ENCODE assay signal across 22 cellular contexts in the genomic region with DNA sequence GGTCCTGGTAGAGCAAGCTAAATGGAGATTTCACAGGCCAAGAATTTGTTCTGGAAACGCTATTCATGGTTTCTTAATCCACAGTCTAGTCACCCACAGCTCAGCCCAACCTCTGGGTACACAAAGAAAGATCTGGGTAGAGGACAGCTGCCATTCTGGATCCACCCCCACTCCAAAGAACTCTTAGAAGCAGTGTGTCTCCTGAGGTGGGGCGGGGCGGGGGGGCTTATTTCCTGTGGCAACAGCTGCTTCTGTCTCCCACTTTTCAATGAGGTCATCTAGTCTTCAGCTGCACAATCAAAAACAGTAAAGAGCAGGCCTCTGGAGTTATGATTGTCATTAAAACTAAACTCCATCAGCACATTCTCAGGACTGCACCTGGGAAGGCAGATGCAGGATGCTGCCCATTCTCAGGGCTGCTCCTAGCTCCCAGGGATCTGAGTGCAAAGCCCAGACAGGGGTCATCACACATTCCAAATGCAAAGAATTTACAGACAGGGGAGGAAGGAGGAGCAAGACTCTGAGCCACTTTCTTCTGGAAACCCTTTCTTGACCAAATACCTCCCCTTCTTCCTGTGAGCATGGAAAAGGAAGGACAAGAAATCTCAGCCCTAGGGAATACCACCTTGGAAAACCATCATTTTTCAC.
DNase-seq lines count a peak whose midpoint lies in the region; ATAC-seq and TF ChIP-seq lines count a peak whose summit lies in the region.
"Had no signal": no experiment of that assay in that cellular context is flagged by ENCODE, and none has a peak within 500 bp of the region (broad histone marks: within the 10 kb centered on the region; RNA-seq: fewer than 3 reads in every experiment).

No MANE protein-coding gene starts in this region.

- 25 to 44% (median 28%) methylated on average over 3 of the region's 3 CpGs for WGBS in psoas muscle, 3 donors

- H3K4me2 ChIP-seq in Loucy (ENCODE audit: low read depth, low read length, poor library complexity, severe bottlenecking), result peak overlapping the region; percentile 54

- no peak overlapping the region for H3K9ac ChIP-seq in Loucy (ENCODE audit: low read depth, low read length, poor library complexity, severe bottlenecking)

- H3K9me3 Mint-ChIP-seq in T-helper 1 cell treated with Interleukin-12 subunit alpha and Interleukin-12 subunit beta and Interleukin-4 antibody, amounts not matched to agents 30 μg/mL and 1 μg/mL, for 36 hours, result no peaks in the 10 kb centered on the region
- H3K9me3 Mint-ChIP-seq in brain (no peaks in the 10 kb centered on the region), MCF 10A (ENCODE audit: unreplicated experiment) (no peaks in the 10 kb centered on the region)
- H3K9me3 Mint-ChIP-seq: activated CD4-positive, alpha-beta memory T cell treated with anti-CD3 and anti-CD28 coated beads for 36 hours; activated T-cell treated with anti-CD3 and anti-CD28 coated beads, Interleukin-2, amount 50 U/mL, for 24 hours; T-cell had no signal

- H3K9me2 ChIP-seq in Loucy (replicated peaks; ENCODE audit: low read depth, low read length), result no peaks in the 10 kb centered on the region

- H3K27ac ChIP-seq in psoas muscle, result peak overlapping the region; percentile 52
- H3K27ac ChIP-seq: C4-2B, coronary artery, right lobe of liver, VCaP had no signal

- H3K27me3 ChIP-seq in Loucy (ENCODE audit: insufficient read depth, low read length, poor library complexity, severe bottlenecking) (no peaks in the 10 kb centered on the region), psoas muscle (ENCODE audit: insufficient read depth in 3 of 3, low read length in 2 of 3) (no peaks in the 10 kb centered on the region)
- H3K27me3 ChIP-seq: right lobe of liver had no signal

- H3K9me3 ChIP-seq in Loucy (ENCODE audit: insufficient read depth, low read depth, low read length), result no peaks in the 10 kb centered on the region
- H3K9me3 ChIP-seq in psoas muscle, result no peaks in the 10 kb centered on the region
- H3K9me3 ChIP-seq: right lobe of liver had no signal

- no peak overlapping the region for H3K4me3 Mint-ChIP-seq in T-helper 1 cell treated with Interleukin-12 subunit alpha and Interleukin-12 subunit beta and Interleukin-4 antibody, amounts not matched to agents 30 μg/mL and 1 μg/mL, for 36 hours
- H3K4me3 Mint-ChIP-seq in brain (peak overlapping the region in 1 of 5 experiments; percentile 39), MCF 10A (ENCODE audit: unreplicated experiment) (no peak overlapping the region)
- H3K4me3 Mint-ChIP-seq: activated CD4-positive, alpha-beta memory T cell treated with anti-CD3 and anti-CD28 coated beads for 36 hours; activated T-cell treated with anti-CD3 and anti-CD28 coated beads, Interleukin-2, amount 50 U/mL, for 24 hours; T-cell had no signal

- no peaks in the 10 kb centered on the region for H3K36me3 Mint-ChIP-seq in T-helper 1 cell treated with Interleukin-12 subunit alpha and Interleukin-12 subunit beta and Interleukin-4 antibody, amounts not matched to agents 30 μg/mL and 1 μg/mL, for 36 hours (ENCODE audit: low read depth)
- H3K36me3 Mint-ChIP-seq in brain (peaks cover 12% of the 10 kb centered on the region), MCF 10A (ENCODE audit: insufficient read depth, unreplicated experiment) (no peaks in the 10 kb centered on the region)
- H3K36me3 Mint-ChIP-seq: activated CD4-positive, alpha-beta memory T cell treated with anti-CD3 and anti-CD28 coated beads for 36 hours; T-cell had no signal

- no peak for DNase-seq in T-helper 1 cell
- no peak for DNase-seq in psoas muscle
- no peak for DNase-seq in MCF 10A (ENCODE audit: unreplicated experiment)
- no peak for DNase-seq in posterior vena cava (ENCODE audit: low spot score)
- DNase-seq: activated CD4-positive, alpha-beta memory T cell treated with anti-CD3 and anti-CD28 coated beads for 36 hours; activated naive CD4-positive, alpha-beta T cell treated with anti-CD3 and anti-CD28 coated beads, Interleukin-2, amount 50 U/mL, for 16 hours; activated T-cell treated with anti-CD3 and anti-CD28 coated beads, Interleukin-2, amount 50 U/mL, for 24 hours; DMS79 treated with DMSO at 0.1 percent for 48 hours; foreskin fibroblast; GOT3; left colon; occipital lobe; right lobe of liver; stimulated activated CD4-positive, alpha-beta T cell treated with anti-CD3 and anti-CD28 coated beads, Interleukin-2, amount 100 ng/mL, for 24 hours; T-cell had no signal

- TF ChIP-seq CTCF in Loucy (conservative IDR thresholded peaks at IDR 0.05; ENCODE audit: low read length), result no peak
- no peak for TF ChIP-seq CTCF in brain (conservative IDR thresholded peaks at IDR 0.05)
- no peak for TF ChIP-seq CTCF in psoas muscle (IDR thresholded peaks at IDR 0.05)
- no peak for TF ChIP-seq CTCF in MCF 10A (IDR thresholded peaks at IDR 0.05; ENCODE audit: unreplicated experiment)

- no peaks in the 10 kb centered on the region for H4K20me1 ChIP-seq in Loucy (ENCODE audit: insufficient read depth, low read length, poor library complexity, severe bottlenecking)

- intact Hi-C loops in psoas muscle (cut with DNase I), result no loop called here
- intact Hi-C loops in MCF 10A (cut with micrococcal nuclease), result no loop called here
- intact Hi-C loops in posterior vena cava (cut with DNase I), result no loop called here

- BruUV-seq in MCF 10A (replicated peaks; lab: Mats Ljungman, UMichigan), result no TSS peak

- CTCF ChIA-PET in MCF 10A (lab: Yijun Ruan, JAX), result interaction anchor here (0.5 to 5.7 kb wide), 4 partner anchors 11 to 104 kb away, joined by 3 to 26 read pairs (median 3); no protein-coding TSS in a partner anchor

- H3K36me3 ChIP-seq in Loucy (ENCODE audit: insufficient read depth, low read length) (no peaks in the 10 kb centered on the region), psoas muscle (ENCODE audit: insufficient read depth in 1 of 2, low read depth in 1 of 2) (no peaks in the 10 kb centered on the region)
- H3K36me3 ChIP-seq: right lobe of liver had no signal

- ATAC-seq in psoas muscle (peak in 3 of 4 donors; percentile 58 to 59 (median 59)), GM18909 (IDR thresholded peaks at IDR 0.05; ENCODE audit: poor library complexity, unreplicated experiment) (no peak)
- ATAC-seq: left colon, right lobe of liver, T-cell had no signal

- H3K4me1 ChIP-seq in Loucy (ENCODE audit: insufficient read depth, low read length, poor library complexity, severe bottlenecking) (peaks cover 14% of the 10 kb centered on the region), psoas muscle (peaks cover 7% of the 10 kb centered on the region)
- H3K4me1 ChIP-seq: right lobe of liver had no signal

- no peak overlapping the region for H3K4me3 ChIP-seq in Loucy (ENCODE audit: low read length, poor library complexity, severe bottlenecking)
- no peak overlapping the region for H3K4me3 ChIP-seq in psoas muscle
- H3K4me3 ChIP-seq: coronary artery, right lobe of liver had no signal

- H3F3A ChIP-seq in Loucy (ENCODE audit: low read depth), result no peaks in the 10 kb centered on the region

- H2AFZ ChIP-seq in Loucy (ENCODE audit: low read length), result no peak overlapping the region

- no peaks in the 10 kb centered on the region for H3K79me2 ChIP-seq in Loucy (ENCODE audit: insufficient read depth, low read length)

- POLR2A ChIA-PET in MCF 10A (lab: Yijun Ruan, JAX), result interaction anchor here (0.7 kb wide), 1 partner anchor 34 kb away, joined by 4 read pairs; no protein-coding TSS in a partner anchor

- peaks cover 14% of the 10 kb centered on the region for H3K4me1 Mint-ChIP-seq in T-helper 1 cell treated with Interleukin-12 subunit alpha and Interleukin-12 subunit beta and Interleukin-4 antibody, amounts not matched to agents 30 μg/mL and 1 μg/mL, for 36 hours (ENCODE audit: low read depth)
- H3K4me1 Mint-ChIP-seq in brain (peaks cover 58% of the 10 kb centered on the region), MCF 10A (ENCODE audit: insufficient read depth, unreplicated experiment) (no peaks in the 10 kb centered on the region)

- H3K27ac Mint-ChIP-seq in T-helper 1 cell treated with Interleukin-12 subunit alpha and Interleukin-12 subunit beta and Interleukin-4 antibody, amounts not matched to agents 30 μg/mL and 1 μg/mL, for 36 hours, result peak overlapping the region; percentile 72
- H3K27ac Mint-ChIP-seq in brain (peak overlapping the region in 3 of 5 experiments; percentile 52 to 96 (median 87)), MCF 10A (ENCODE audit: low read depth, unreplicated experiment) (no peak overlapping the region)
- H3K27ac Mint-ChIP-seq: activated CD4-positive, alpha-beta memory T cell treated with anti-CD3 and anti-CD28 coated beads for 36 hours; activated T-cell treated with anti-CD3 and anti-CD28 coated beads, Interleukin-2, amount 50 U/mL, for 24 hours; T-cell had no signal

- no peaks in the 10 kb centered on the region for H3K27me3 Mint-ChIP-seq in T-helper 1 cell treated with Interleukin-12 subunit alpha and Interleukin-12 subunit beta and Interleukin-4 antibody, amounts not matched to agents 30 μg/mL and 1 μg/mL, for 36 hours (ENCODE audit: low read depth)
- H3K27me3 Mint-ChIP-seq in brain (peaks cover 3% of the 10 kb centered on the region), MCF 10A (ENCODE audit: insufficient read depth, unreplicated experiment) (peaks cover 74% of the 10 kb centered on the region)
